In the genomic region with DNA sequence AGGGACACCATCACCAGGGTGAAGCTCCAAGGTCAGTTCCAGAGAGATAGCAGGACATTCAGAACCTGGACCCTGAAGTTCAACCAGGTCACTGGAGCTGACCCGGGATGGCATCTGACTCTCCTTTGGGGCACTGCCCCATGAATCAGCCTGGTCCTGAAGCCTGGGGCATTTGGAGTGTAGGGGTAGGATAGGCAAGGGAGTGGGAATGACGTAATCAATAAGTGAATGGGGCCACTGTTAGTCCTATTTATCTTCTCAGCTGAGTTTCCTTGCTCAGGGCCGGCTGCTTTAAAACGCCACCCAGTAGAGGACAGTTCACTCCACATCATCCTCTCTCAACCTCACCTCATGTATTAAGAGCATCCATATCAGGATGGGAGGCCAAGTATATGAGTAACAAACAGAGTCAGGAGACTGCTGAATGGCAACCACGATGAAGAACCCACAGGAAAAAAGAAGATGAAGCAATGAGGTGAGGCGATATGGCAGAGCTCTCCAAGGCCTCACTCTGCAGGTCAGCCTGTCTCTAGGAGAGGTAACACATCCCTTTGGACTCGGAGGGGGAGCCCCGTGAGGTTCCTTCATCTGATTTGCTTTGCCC, we compare ENCODE assay signal across 18 cellular contexts. TPM values are rescaled to one million over a fixed set of nuclear protein-coding genes. Genes with fewer than 3 reads are reported as not detected.
DNase-seq lines count a peak whose midpoint lies in the region; ATAC-seq and TF ChIP-seq lines count a peak whose summit lies in the region.
"Had no signal": no experiment of that assay in that cellular context is flagged by ENCODE, and none has a peak within 500 bp of the region (broad histone marks: within the 10 kb centered on the region; RNA-seq: fewer than 3 reads in every experiment).

No MANE protein-coding gene starts in this region.

- peak; percentile 52 for DNase-seq in activated CD4-positive, alpha-beta T cell treated with anti-CD3 and anti-CD28 coated beads, Interleukin-2, amount 10 ng/mL, durations not matched to agents 24 days and 14 days
- DNase-seq in activated CD4-positive, alpha-beta T cell treated with anti-CD3 and anti-CD28 coated beads, Interleukin-2, amount 50 U/mL, for 4 hours, result no peak
- DNase-seq in IMR-90 (peak; percentile 24), kidney tubule cell (ENCODE audit: low spot score) (peak; percentile 4), midbrain (lab: John Stamatoyannopoulos, UW) (no peak)
- peak; percentile 12 for DNase-seq in T-helper 2 cell treated with Interferon-gamma antibody and Interleukin-4, amounts not matched to agents 5 μg/mL and 100 μg/mL, for 36 hours (ENCODE audit: low spot score)
- DNase-seq: Caco-2, DMS53, Kasumi-1, NCI-H1092, NCI-H1694 treated with DMSO at 0.1 percent for 48 hours, NCI-H446, SK-N-SH had no signal

- H3K4ac ChIP-seq in IMR-90 (ENCODE audit: low read depth, low read length), result peak overlapping the region; percentile 40

- no peak overlapping the region for H3K4me3 ChIP-seq in IMR-90 (ENCODE audit: insufficient read depth, low read depth, low read length)

- peak overlapping the region; percentile 33 for H2AK9ac ChIP-seq in IMR-90 (replicated peaks; ENCODE audit: low read depth, low read length, poor library complexity)

- CTCF ChIA-PET in IMR-90 (lab: Yijun Ruan, JAX), result no interaction called here

- TF ChIP-seq RAD21 in IMR-90 (IDR thresholded peaks at IDR 0.05; ENCODE audit: low read length), result no peak

- H4K20me1 ChIP-seq in IMR-90 (ENCODE audit: insufficient read depth, low read length), result no peaks in the 10 kb centered on the region

- TF ChIP-seq CTCF in IMR-90 (conservative IDR thresholded peaks at IDR 0.05; ENCODE audit: low read depth, low read length), result no peak

- no peaks in the 10 kb centered on the region for H3K9me3 ChIP-seq in IMR-90 (ENCODE audit: control insufficient read depth, insufficient read depth, low read length)
- H3K9me3 ChIP-seq: Caco-2, SK-N-SH had no signal

- H3K36me3 Mint-ChIP-seq in activated CD4-positive, alpha-beta T cell treated with anti-CD3 and anti-CD28 coated beads, Interleukin-2, amount 10 ng/mL, durations not matched to agents 24 days and 14 days (ENCODE audit: low read depth), result peaks cover 2% of the 10 kb centered on the region
- H3K36me3 Mint-ChIP-seq in T-helper 2 cell treated with Interferon-gamma antibody and Interleukin-4, amounts not matched to agents 5 μg/mL and 100 μg/mL, for 36 hours (ENCODE audit: low read depth), result no peaks in the 10 kb centered on the region

- peaks cover 47% of the 10 kb centered on the region for H3K4me1 Mint-ChIP-seq in activated CD4-positive, alpha-beta T cell treated with anti-CD3 and anti-CD28 coated beads, Interleukin-2, amount 10 ng/mL, durations not matched to agents 24 days and 14 days
- H3K4me1 Mint-ChIP-seq in T-helper 2 cell treated with Interferon-gamma antibody and Interleukin-4, amounts not matched to agents 5 μg/mL and 100 μg/mL, for 36 hours (ENCODE audit: low read depth), result peaks cover 49% of the 10 kb centered on the region

- POLR2A ChIA-PET in IMR-90 (lab: Charles Lee; ENCODE audit: unreplicated experiment), result interaction anchor here (0.5 kb wide), 1 partner anchor 36 kb away, joined by 5 read pairs; no protein-coding TSS in a partner anchor

- H3K27ac Mint-ChIP-seq in activated CD4-positive, alpha-beta T cell treated with anti-CD3 and anti-CD28 coated beads, Interleukin-2, amount 10 ng/mL, durations not matched to agents 24 days and 14 days, result peak overlapping the region; percentile 28
- no peak overlapping the region for H3K27ac Mint-ChIP-seq in T-helper 2 cell treated with Interferon-gamma antibody and Interleukin-4, amounts not matched to agents 5 μg/mL and 100 μg/mL, for 36 hours

- H3K4me3 Mint-ChIP-seq in activated CD4-positive, alpha-beta T cell treated with anti-CD3 and anti-CD28 coated beads, Interleukin-2, amount 10 ng/mL, durations not matched to agents 24 days and 14 days, result no peak overlapping the region
- no peak overlapping the region for H3K4me3 Mint-ChIP-seq in T-helper 2 cell treated with Interferon-gamma antibody and Interleukin-4, amounts not matched to agents 5 μg/mL and 100 μg/mL, for 36 hours

- H2BK20ac ChIP-seq in IMR-90 (ENCODE audit: low read depth, low read length), result peak overlapping the region; percentile 76

- peak overlapping the region; percentile 18 for H2AFZ ChIP-seq in IMR-90 (replicated peaks; ENCODE audit: low read length, poor library complexity)

- 93% methylated on average over 3 of the region's 8 CpGs; no CpG with 5 or more reads in 1 of the 2 experiments for WGBS in IMR-90 (ENCODE audit: extremely low coverage in 2 of 2, insufficient read length in 1 of 2), 2 experiments

- peaks cover 4% of the 10 kb centered on the region; the same call in 1 of the 2 replicates for H3K9me1 ChIP-seq in IMR-90 (ENCODE audit: insufficient read depth, low read length)

- BruUV-seq in IMR-90 (replicated peaks; lab: Mats Ljungman, UMichigan), result no TSS peak

- no peak overlapping the region for H4K8ac ChIP-seq in IMR-90 (ENCODE audit: low read depth in 2 of 2, low read length in 2 of 2)

- 0 out of 2 replicates have a peak overlapping the region, but pooled peaks have one; percentile 17 for H3K23ac ChIP-seq in IMR-90 (ENCODE audit: low read depth, low read length)

- H3K18ac ChIP-seq in IMR-90 (ENCODE audit: low read depth, low read length), result no peak overlapping the region

- peaks cover 6% of the 10 kb centered on the region for H3K4me1 ChIP-seq in IMR-90 (ENCODE audit: control insufficient read depth, insufficient read depth, low read length)

- no peak overlapping the region for H3K56ac ChIP-seq in IMR-90 (ENCODE audit: extremely low read depth, insufficient read depth, low read length)

- peak overlapping the region; percentile 71; the same call in 1 of the 2 replicates for H2BK120ac ChIP-seq in IMR-90 (ENCODE audit: low read depth, low read length)

- ATAC-seq in IMR-90 (ENCODE audit: low read depth), result no peak
- ATAC-seq in GM19452 (IDR thresholded peaks at IDR 0.05; ENCODE audit: unreplicated experiment), result no peak
- no peak for ATAC-seq in GM18502 (IDR thresholded peaks at IDR 0.05; ENCODE audit: poor library complexity, unreplicated experiment)

- no peaks in the 10 kb centered on the region for H3K27me3 ChIP-seq in IMR-90 (ENCODE audit: control insufficient read depth, insufficient read depth, low read length)

- H4K5ac ChIP-seq in IMR-90 (ENCODE audit: low read depth, low read length), result no peak overlapping the region

- H4K91ac ChIP-seq in IMR-90 (ENCODE audit: insufficient read depth, low read depth, low read length), result peak overlapping the region; percentile 9

- no peak overlapping the region for H3K14ac ChIP-seq in IMR-90 (replicated peaks; ENCODE audit: low read depth, low read length)

- H2BK5ac ChIP-seq in IMR-90 (ENCODE audit: low read depth, low read length, poor library complexity, severe bottlenecking), result no peak overlapping the region

- dilution Hi-C loops in IMR-90 (cut with HindIII; ENCODE audit: low sequenced_read_pairs, unreplicated experiment), result no loop called here

- H3K9me3 Mint-ChIP-seq in activated CD4-positive, alpha-beta T cell treated with anti-CD3 and anti-CD28 coated beads, Interleukin-2, amount 10 ng/mL, durations not matched to agents 24 days and 14 days, result no peaks in the 10 kb centered on the region
- no peaks in the 10 kb centered on the region for H3K9me3 Mint-ChIP-seq in T-helper 2 cell treated with Interferon-gamma antibody and Interleukin-4, amounts not matched to agents 5 μg/mL and 100 μg/mL, for 36 hours

- peaks cover 4 to 25% of the 10 kb centered on the region in 2 experiments; a peak in 3 of 4 replicates for H3K79me1 ChIP-seq in IMR-90 (ENCODE audit: low read depth in 1 of 2, low read length in 2 of 2)

- no peak overlapping the region for H3K9ac ChIP-seq in IMR-90 (ENCODE audit: low read depth, low read length)
- H3K9ac ChIP-seq: SK-N-SH had no signal

- no peak overlapping the region for H3K27ac ChIP-seq in IMR-90 (ENCODE audit: insufficient read depth, low read length)
- H3K27ac ChIP-seq: RWPE1 had no signal

- no peak overlapping the region for H3K4me2 ChIP-seq in IMR-90 (ENCODE audit: low read depth, low read length)
- H3K4me2 ChIP-seq: SK-N-SH had no signal

- TF ChIP-seq POLR2A in IMR-90 (IDR thresholded peaks at IDR 0.05; ENCODE audit: low read depth, low read length), result no peak

- H2BK15ac ChIP-seq in IMR-90 (ENCODE audit: low read depth, low read length), result peak overlapping the region; percentile 37; the same call in 1 of the 3 replicates

- H2AK5ac ChIP-seq in IMR-90 (ENCODE audit: low read depth, low read length), result peak overlapping the region; percentile 51

- intact Hi-C loops in activated CD4-positive, alpha-beta T cell treated with anti-CD3 and anti-CD28 coated beads, Interleukin-2, amount 10 ng/mL, durations not matched to agents 24 days and 14 days (cut with micrococcal nuclease), result loop anchor here (5.0 to 10.0 kb wide), 2 partner anchors 41 to 172 kb away; a partner anchor contains a TSS
- intact Hi-C loops in IMR-90 (cut with micrococcal nuclease), result no loop called here

- no peaks in the 10 kb centered on the region for H3K27me3 Mint-ChIP-seq in activated CD4-positive, alpha-beta T cell treated with anti-CD3 and anti-CD28 coated beads, Interleukin-2, amount 10 ng/mL, durations not matched to agents 24 days and 14 days
- H3K27me3 Mint-ChIP-seq in T-helper 2 cell treated with Interferon-gamma antibody and Interleukin-4, amounts not matched to agents 5 μg/mL and 100 μg/mL, for 36 hours (ENCODE audit: low read depth), result no peaks in the 10 kb centered on the region

- H3K36me3 ChIP-seq in IMR-90 (ENCODE audit: control insufficient read depth, insufficient read depth, low read length), result no peaks in the 10 kb centered on the region

- in situ Hi-C loops in IMR-90 (cut with MboI; ENCODE audit: low sequenced_read_pairs), result no loop called here

TF ChIP-seq in IMR-90, 13 proteins besides CTCF, POLR2A, EP300 and RAD21 (continues in another document):
- TF ChIP-seq MAZ (IDR thresholded peaks at IDR 0.05; ENCODE audit: borderline replicate concordance, low read depth, low read length) (no peak), RFX5 (IDR thresholded peaks at IDR 0.05; ENCODE audit: low read depth, low read length) (no peak), FOS (IDR thresholded peaks at IDR 0.05; ENCODE audit: low read depth, low read length) (no peak), RCOR1 (IDR thresholded peaks at IDR 0.05; ENCODE audit: insufficient replicate concordance, low read length) (no peak)

RNA-seq across cellular contexts. Expression of a gene that starts 1.8 kb away (rescaled TPM):
- 0.38 and 0.49 TPM in 2 replicates for total RNA-seq in activated CD4-positive, alpha-beta T cell treated with anti-CD3 and anti-CD28 coated beads, Interleukin-2, amount 10 ng/mL, durations not matched to agents 24 days and 14 days
- total RNA-seq in IMR-90 (2012; rRNA removed), result 1.9 and 2.9 TPM in 2 replicates
- polyA plus RNA-seq in IMR-90 (2012; rRNA removed), result 3.4 and 5.3 TPM in 2 replicates
- 0.65 and 1.5 TPM in 2 replicates for polyA plus RNA-seq in IMR-90 (2012; cell fraction: cytosol; rRNA removed)
- 15.7 and 27.7 TPM in 2 replicates for polyA plus RNA-seq in IMR-90 (2012; cell fraction: nucleus; rRNA removed; ENCODE audit: low replicate concordance)
- total RNA-seq: A172, Caco-2 had no signal
- polyA plus RNA-seq: CD14-positive monocyte had no signal

Comparison
In these comparisons a context has a peak if more than half of its experiments do, and no peak if none do; other contexts are left out.
1. DNase-seq: peak in activated CD4-positive, alpha-beta T cell treated with anti-CD3 and anti-CD28 coated beads, Interleukin-2, amount 10 ng/mL, durations not matched to agents 24 days and 14 days (single experiment), IMR-90 (single experiment), T-helper 2 cell treated with Interferon-gamma antibody and Interleukin-4, amounts not matched to agents 5 μg/mL and 100 μg/mL, for 36 hours (single experiment) and kidney tubule cell (single experiment); none in activated CD4-positive, alpha-beta T cell treated with anti-CD3 and anti-CD28 coated beads, Interleukin-2, amount 50 U/mL, for 4 hours (0 of 2) and midbrain (single experiment).